ENCODE assay signal across 35 cellular contexts in genomic region chr7:72127136-72127535, GRCh38.
"Had no signal": no experiment of that assay in that cellular context is flagged by ENCODE, and none has a peak within 500 bp of the region (broad histone marks: within the 10 kb centered on the region; RNA-seq: fewer than 3 reads in every experiment).

No MANE protein-coding gene starts in this region.

- H3K27me3 ChIP-seq: MG63 had no signal

- H3K9me3 ChIP-seq: MG63 had no signal

- H3K36me3 ChIP-seq: MG63 had no signal

- H3K9ac ChIP-seq: KMS-11 had no signal

- H3K4me2 ChIP-seq: KMS-11 had no signal

- DNase-seq: Karpas-422, Kasumi-1, KG1, MG63, MM.1S, MV-4-11, NCI-H1048, NCI-H1092, NCI-H1092 treated with DMSO at 0.1 percent for 48 hours, NCI-H1105, NCI-H1417, NCI-H1417 treated with DMSO at 0.1 percent for 48 hours, NCI-H1436, NCI-H1436 treated with DMSO at 0.1 percent for 48 hours, NCI-H146, NCI-H1694, NCI-H1694 treated with DMSO at 0.1 percent for 48 hours, NCI-H187, NCI-H187 treated with DMSO at 0.1 percent for 48 hours, NCI-H1930, NCI-H2029, NCI-H2029 treated with DMSO at 0.1 percent for 48 hours, NCI-H2081, NCI-H2081 treated with DMSO at 0.1 percent for 48 hours, NCI-H2107, NCI-H2171, NCI-H2171 treated with DMSO at 0.1 percent for 48 hours, NCI-H2227 treated with DMSO at 0.1 percent for 48 hours, NCI-H226, NCI-H345, NCI-H446, NCI-H446 treated with DMSO at 0.1 percent for 48 hours, NCI-H510A, NCI-H510A treated with DMSO at 0.1 percent for 48 hours had no signal

- H3K4me3 ChIP-seq: MG63 had no signal

- H3K27ac ChIP-seq: KMS-11 had no signal
